Comparison of ENCODE assay signal across 8 cellular contexts in the genomic region with DNA sequence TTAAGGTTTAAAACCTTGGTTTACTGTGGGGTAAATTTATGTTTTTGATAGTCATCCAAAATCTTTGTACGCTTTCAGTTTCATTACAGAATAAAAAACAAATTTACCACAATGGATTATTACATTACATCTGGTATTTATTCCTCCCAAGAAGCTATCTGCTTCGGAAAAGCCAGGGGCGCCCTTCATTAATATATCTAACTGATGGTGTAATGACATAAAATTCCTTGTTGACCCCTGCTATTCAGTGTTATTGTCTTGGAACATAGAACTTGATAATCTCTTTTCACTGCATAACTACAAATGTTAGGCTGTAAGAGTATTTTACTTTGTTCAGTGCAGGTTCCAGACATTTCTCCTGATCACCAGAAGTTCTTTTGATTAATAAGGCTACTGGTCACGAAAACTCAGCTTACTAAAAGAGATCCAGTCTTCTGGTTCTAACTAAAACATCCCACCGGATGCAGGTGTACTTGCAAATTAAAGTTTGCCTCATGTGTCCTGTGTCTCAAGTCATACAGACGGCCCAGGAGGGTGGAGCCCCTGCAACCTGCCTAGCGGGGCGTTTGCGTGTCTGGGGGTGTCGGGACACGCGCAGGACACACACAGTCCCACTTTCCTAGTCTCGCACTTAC. TPM values are rescaled to one million over a fixed set of nuclear protein-coding genes. Genes with fewer than 3 reads are reported as not detected.
DNase-seq lines count a peak whose midpoint lies in the region; ATAC-seq lines count a peak whose summit lies in the region.

No MANE protein-coding gene starts in this region.

- peaks cover 23 to 42% (median 35%) of the 10 kb centered on the region in 10 experiments for H3K4me1 ChIP-seq in BLaER1 treated with 17β-estradiol and CSF1 and Interleukin-3, amounts not matched to agents 10 nM and 100 nM

- H3K27ac Mint-ChIP-seq in central memory CD8-positive, alpha-beta T cell (ENCODE audit: low read depth): peak overlapping the region; percentile 85
- H3K27ac Mint-ChIP-seq in naive thymus-derived CD8-positive, alpha-beta T cell: peak overlapping the region; percentile 89 to 98 (median 93)

- no peaks in the 10 kb centered on the region for H3K27me3 ChIP-seq in BLaER1 treated with 17β-estradiol and CSF1 and Interleukin-3, amounts not matched to agents 10 nM and 100 nM

- H3K9me3 Mint-ChIP-seq in central memory CD8-positive, alpha-beta T cell: no peaks in the 10 kb centered on the region
- no peaks in the 10 kb centered on the region for H3K9me3 Mint-ChIP-seq in naive thymus-derived CD8-positive, alpha-beta T cell

- no peak for DNase-seq in central memory CD8-positive, alpha-beta T cell (ENCODE audit: low spot score in 2 of 2)
- DNase-seq in naive thymus-derived CD8-positive, alpha-beta T cell: no peak
- no peak for DNase-seq in activated CD4-positive, CD25-positive, alpha-beta regulatory T cell (lab: John Stamatoyannopoulos, UW)
- DNase-seq in T1000 (lab: John Stamatoyannopoulos, UW) (no peak), NCI-H2029 treated with DMSO at 0.1 percent for 48 hours (lab: John Stamatoyannopoulos, UW) (no peak)

- H3K4me3 ChIP-seq in BLaER1 treated with 17β-estradiol and CSF1 and Interleukin-3, amounts not matched to agents 10 nM and 100 nM: peak overlapping the region; percentile 76 to 98 (median 92)

- H3K4me3 Mint-ChIP-seq in central memory CD8-positive, alpha-beta T cell: no peak overlapping the region
- peak overlapping the region in 9 of 10 donors; percentile 86 to 99 (median 97) for H3K4me3 Mint-ChIP-seq in naive thymus-derived CD8-positive, alpha-beta T cell

- peaks cover 9% of the 10 kb centered on the region for H3K36me3 Mint-ChIP-seq in central memory CD8-positive, alpha-beta T cell (ENCODE audit: insufficient read depth)
- no peaks in the 10 kb centered on the region for H3K36me3 Mint-ChIP-seq in naive thymus-derived CD8-positive, alpha-beta T cell

- peaks cover 0 to 19% (median 0%) of the 10 kb centered on the region in 11 experiments; a peak in 4 of 22 replicates for H4K20me1 ChIP-seq in BLaER1 treated with 17β-estradiol and CSF1 and Interleukin-3, amounts not matched to agents 10 nM and 100 nM

- H3K36me3 ChIP-seq in BLaER1 treated with 17β-estradiol and CSF1 and Interleukin-3, amounts not matched to agents 10 nM and 100 nM: no peaks in the 10 kb centered on the region
- no peaks in the 10 kb centered on the region for H3K36me3 ChIP-seq in KOPT-K1 (ENCODE audit: insufficient read depth, low read length)

- no peaks in the 10 kb centered on the region for H3K9me3 ChIP-seq in BLaER1 treated with 17β-estradiol and CSF1 and Interleukin-3, amounts not matched to agents 10 nM and 100 nM (replicated peaks in 1 of 11)
- no peaks in the 10 kb centered on the region for H3K9me3 ChIP-seq in KOPT-K1 (ENCODE audit: insufficient read depth, low read length, poor library complexity, severe bottlenecking)

- H3K27me3 Mint-ChIP-seq in central memory CD8-positive, alpha-beta T cell: no peaks in the 10 kb centered on the region
- H3K27me3 Mint-ChIP-seq in naive thymus-derived CD8-positive, alpha-beta T cell: no peaks in the 10 kb centered on the region

- no peak for ATAC-seq in central memory CD8-positive, alpha-beta T cell (replicated peaks; ENCODE audit: extremely low read depth, poor library complexity, severe bottlenecking)
- ATAC-seq in naive thymus-derived CD8-positive, alpha-beta T cell: no peak
- ATAC-seq in HG02610 (IDR thresholded peaks at IDR 0.05; ENCODE audit: unreplicated experiment): no peak

- POLR2A ChIA-PET in naive thymus-derived CD8-positive, alpha-beta T cell (lab: Charles Lee): interaction anchor here (0.7 to 5.8 kb wide), 22 partner anchors 9 to 810 kb away, joined by 3 to 39 read pairs (median 5); a partner anchor contains a TSS

- peaks cover 9% of the 10 kb centered on the region for H3K4me1 Mint-ChIP-seq in central memory CD8-positive, alpha-beta T cell
- peaks cover 11 to 32% (median 29%) of the 10 kb centered on the region in 4 donors for H3K4me1 Mint-ChIP-seq in naive thymus-derived CD8-positive, alpha-beta T cell

- peak overlapping the region in 9 of 11 experiments; percentile 10 to 91 (median 46); a peak in 15 of 22 replicates for H3K27ac ChIP-seq in BLaER1 treated with 17β-estradiol and CSF1 and Interleukin-3, amounts not matched to agents 10 nM and 100 nM
- H3K27ac ChIP-seq in KOPT-K1 (ENCODE audit: low read depth, low read length, poor library complexity, severe bottlenecking): peak overlapping the region; percentile 86

- peak overlapping the region; percentile 75 to 92 (median 83) for H3K4me2 ChIP-seq in BLaER1 treated with 17β-estradiol and CSF1 and Interleukin-3, amounts not matched to agents 10 nM and 100 nM

- peak overlapping the region; percentile 46 to 94 (median 89); a peak in 21 of 22 replicates for H3K9ac ChIP-seq in BLaER1 treated with 17β-estradiol and CSF1 and Interleukin-3, amounts not matched to agents 10 nM and 100 nM

RNA-seq across cellular contexts. Expression of a gene that starts 0.6 kb away (rescaled TPM):
- 10 to 100 TPM; 31.5 to 33.2 TPM for total RNA-seq in naive thymus-derived CD8-positive, alpha-beta T cell
- 10 to 100 TPM in 2 of 3 donors, 1 to 10 TPM in 1; 9.0 to 30.8 (median 14.7) TPM for polyA plus RNA-seq in naive thymus-derived CD8-positive, alpha-beta T cell
